Comparison of ENCODE assay signal across 29 cellular contexts in the genomic region with DNA sequence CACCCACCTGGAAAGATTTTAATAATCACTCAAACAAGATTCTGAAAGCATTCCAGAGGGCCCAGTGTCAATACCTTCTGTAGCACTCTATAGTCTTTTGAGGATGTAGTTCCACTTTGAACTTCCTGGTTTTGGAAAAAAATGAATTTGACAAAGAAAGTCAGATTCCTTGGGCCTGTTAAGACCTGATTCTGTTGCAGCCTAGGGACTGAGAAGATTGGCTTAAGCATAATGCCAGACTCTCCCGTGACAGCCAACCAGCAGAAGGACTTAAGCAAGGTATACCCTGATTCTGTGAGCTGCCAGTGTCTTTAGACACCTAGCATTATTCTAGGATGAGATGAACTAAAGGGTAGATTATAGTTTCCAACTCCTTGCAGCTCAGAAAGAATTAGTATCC. TPM values are rescaled to one million over a fixed set of nuclear protein-coding genes. Genes with fewer than 3 reads are reported as not detected.
DNase-seq lines count a peak whose midpoint lies in the region; ATAC-seq and TF ChIP-seq lines count a peak whose summit lies in the region.
"Had no signal": no experiment of that assay in that cellular context is flagged by ENCODE, and none has a peak within 500 bp of the region (broad histone marks: within the 10 kb centered on the region; RNA-seq: fewer than 3 reads in every experiment).

No MANE protein-coding gene starts in this region.

- H3K27ac ChIP-seq in RWPE2 (ENCODE audit: poor library complexity, severe bottlenecking) (no peak overlapping the region), epithelial cell of prostate (peak overlapping the region; percentile 19), prostate gland (no peak overlapping the region)
- H3K27ac ChIP-seq: C4-2B, PC-9 had no signal

- H3K9me3 ChIP-seq in RWPE2 (ENCODE audit: severe bottlenecking) (no peaks in the 10 kb centered on the region), prostate gland (no peaks in the 10 kb centered on the region)

- peaks cover 8% of the 10 kb centered on the region for H3K4me1 ChIP-seq in RWPE2 (ENCODE audit: insufficient read depth, poor library complexity, severe bottlenecking)
- no peaks in the 10 kb centered on the region for H3K4me1 ChIP-seq in prostate gland (replicated peaks)

- DNase-seq in HPDE6-E6E7 (ENCODE audit: extremely low spot score) (peak; percentile 26), RWPE2 (ENCODE audit: low spot score) (no peak), epithelial cell of prostate (ENCODE audit: low read depth, low spot score) (no peak), prostate gland (ENCODE audit: low spot score) (peak; percentile 17), iPS-NIHi7 (ENCODE audit: extremely low spot score) (no peak), Right ventricle myocardium superior (no peak)
- DNase-seq: CD8-positive, alpha-beta T cell; DMS 273 treated with DMSO at 0.1 percent for 48 hours; DMS79; EL; GDM1; Kasumi-1; NCI-H1092 treated with DMSO at 0.1 percent for 48 hours; NCI-H1436; NCI-H187; NCI-H2081 treated with DMSO at 0.1 percent for 48 hours; NCI-H524; NCI-H774; PC-9; SHP77 had no signal

- ATAC-seq in RWPE2 (ENCODE audit: low read depth) (peak; percentile 49), HG03045 (IDR thresholded peaks at IDR 0.05; ENCODE audit: unreplicated experiment) (no peak), Right ventricle myocardium superior (ENCODE audit: poor library complexity) (no peak)
- ATAC-seq: CD8-positive, alpha-beta T cell; GM12878; HCT116; K562 had no signal

- H3K36me3 ChIP-seq in RWPE2 (ENCODE audit: low read depth) (no peaks in the 10 kb centered on the region), prostate gland (no peaks in the 10 kb centered on the region)

- H3K4me3 ChIP-seq in RWPE2 (ENCODE audit: severe bottlenecking), result no peak overlapping the region
- no peak overlapping the region for H3K4me3 ChIP-seq in prostate gland
- H3K4me3 ChIP-seq: GM12878, K562, PC-9 had no signal

- 42% methylated on average over 1 of the region's 1 CpG for WGBS in prostate gland

- intact Hi-C loops in prostate gland (cut with DNase I), result no loop called here
- intact Hi-C loops in Right ventricle myocardium superior (cut with DNase I), result no loop called here

- H3K27me3 ChIP-seq in RWPE2 (ENCODE audit: insufficient read depth, poor library complexity, severe bottlenecking), result no peaks in the 10 kb centered on the region
- H3K27me3 ChIP-seq in prostate gland (replicated peaks; ENCODE audit: insufficient read depth), result no peaks in the 10 kb centered on the region

- TF ChIP-seq POLR2A in prostate gland (IDR thresholded peaks at IDR 0.05), result no peak

- no peak for TF ChIP-seq CTCF in RWPE2 (IDR thresholded peaks at IDR 0.05; ENCODE audit: poor library complexity, severe bottlenecking)
- TF ChIP-seq CTCF in prostate gland (IDR thresholded peaks at IDR 0.05), result no peak

RNA-seq across cellular contexts. Expression of gene SPINK5, which starts 6.8 kb away (rescaled TPM):
- total RNA-seq in prostate gland (1 to 10 TPM; 2.6 to 3.7 TPM), Right ventricle myocardium superior (0.35 TPM)
- total RNA-seq: B cell; CD8-positive, alpha-beta T cell; HT1080; M059J; PC-9; RPMI7951 had no signal

Comparison
In these comparisons a context has a peak if more than half of its experiments do, and no peak if none do; other contexts are left out.
1. DNase-seq: peak in HPDE6-E6E7 (single experiment) and prostate gland (single experiment); none in RWPE2 (single experiment), epithelial cell of prostate (single experiment), iPS-NIHi7 (single experiment) and Right ventricle myocardium superior (single experiment).